11 cellular contexts compared by ENCODE assay signal in genomic region chr22:28989484-28989883, GRCh38.
DNase-seq lines count a peak whose midpoint lies in the region; ATAC-seq and TF ChIP-seq lines count a peak whose summit lies in the region.
"Had no signal": no experiment of that assay in that cellular context is flagged by ENCODE, and none has a peak within 500 bp of the region (broad histone marks: within the 10 kb centered on the region; RNA-seq: fewer than 3 reads in every experiment).

No MANE protein-coding gene starts in this region.

- peaks cover 64 to 71% of the 10 kb centered on the region in 2 experiments for H3K4me1 Mint-ChIP-seq in H9

- H3K4me1 ChIP-seq in H9 (ENCODE audit: insufficient read depth, low read length): peaks cover 21% of the 10 kb centered on the region
- H3K4me1 ChIP-seq in Panc1 (ENCODE audit: control insufficient read depth, insufficient read depth, low read length): no peaks in the 10 kb centered on the region

- H4K8ac ChIP-seq in H9 (replicated peaks; ENCODE audit: insufficient read length, low read depth, low read length): no peak overlapping the region

- peaks cover 5 to 9% of the 10 kb centered on the region in 2 experiments; a peak in 3 of 5 replicates for H3K9me3 Mint-ChIP-seq in H9

- H3K4me3 ChIP-seq in Panc1 (ENCODE audit: low read depth in 2 of 2, low read length in 2 of 2) (no peak overlapping the region), fibroblast of mammary gland (ENCODE audit: control insufficient read depth, low read depth, low read length) (no peak overlapping the region)

- H3K79me1 ChIP-seq in H9 (ENCODE audit: insufficient read depth, low read depth, low read length, poor library complexity, severe bottlenecking): peaks cover 6% of the 10 kb centered on the region

- CTCF ChIA-PET in Panc1 (lab: Charles Lee): no interaction called here

- H2AK5ac ChIP-seq in H9 (ENCODE audit: insufficient read length, low read length): no peak overlapping the region

- no peaks in the 10 kb centered on the region for H3K36me3 ChIP-seq in Panc1 (ENCODE audit: control insufficient read depth, insufficient read depth, low read length)

- no peak overlapping the region for H3K18ac ChIP-seq in H9 (ENCODE audit: insufficient read length, low read depth, low read length)

- H2BK5ac ChIP-seq in H9 (ENCODE audit: insufficient read length, low read length): no peak overlapping the region

- H3K14ac ChIP-seq in H9 (ENCODE audit: insufficient read depth, low read length): no peak overlapping the region; the same call in 1 of the 2 replicates

- H4K20me1 ChIP-seq in H9 (ENCODE audit: control insufficient read depth, insufficient read depth, insufficient read length): no peaks in the 10 kb centered on the region

- H3K9me3 ChIP-seq in H9 (ENCODE audit: control insufficient read depth, low read depth, low read length): no peaks in the 10 kb centered on the region
- no peaks in the 10 kb centered on the region for H3K9me3 ChIP-seq in Panc1 (ENCODE audit: control insufficient read depth, insufficient read depth, low read depth, low read length)

- no peaks in the 10 kb centered on the region for H3K27me3 ChIP-seq in H9 (ENCODE audit: insufficient read depth, low read length)
- H3K27me3 ChIP-seq in Panc1 (ENCODE audit: control insufficient read depth, insufficient read depth, low read length): no peaks in the 10 kb centered on the region

- no peaks in the 10 kb centered on the region for H3K23me2 ChIP-seq in H9 (ENCODE audit: insufficient read length, low read depth, low read length, poor library complexity, severe bottlenecking)

- peak overlapping the region; percentile 98 to 99 (median 98) for H3K27ac Mint-ChIP-seq in H9

- no peak overlapping the region for H3K23ac ChIP-seq in H9 (ENCODE audit: insufficient read length, low read depth, low read length)

- H2BK12ac ChIP-seq in H9 (ENCODE audit: insufficient read length, low read depth, low read length): no peak overlapping the region

- no peak for ATAC-seq in Panc1
- peak; percentile 39 for ATAC-seq in omental fat pad (ENCODE audit: low FRiP score)
- no peak for ATAC-seq in HG03139 (IDR thresholded peaks at IDR 0.05; ENCODE audit: unreplicated experiment)

- H4K91ac ChIP-seq in H9 (ENCODE audit: insufficient read length, low read depth, low read length): no peak overlapping the region

- no peak overlapping the region for H4K5ac ChIP-seq in H9 (ENCODE audit: insufficient read length, low read depth, low read length)

- BruUV-seq in Panc1 (replicated peaks; lab: Mats Ljungman, UMichigan): TSS peak; percentile 48

- H3K4ac ChIP-seq in H9 (ENCODE audit: low read depth, low read length): no peak overlapping the region

- peak overlapping the region; percentile 34 to 53; a peak in 4 of 5 replicates for H3K4me3 Mint-ChIP-seq in H9

- no peak overlapping the region for H2BK20ac ChIP-seq in H9 (ENCODE audit: low read depth, low read length, poor library complexity, severe bottlenecking)

- in situ Hi-C loops in Panc1 (cut with HindIII; ENCODE audit: low pct_unique_long_range_greater_than_20kb, low sequenced_read_pairs): no loop called here

- no peak overlapping the region for H2BK120ac ChIP-seq in H9 (ENCODE audit: low read depth, low read length, poor library complexity, severe bottlenecking)

- intact Hi-C loops in Panc1 (cut with micrococcal nuclease; ENCODE audit: unreplicated experiment): no loop called here

- no peak overlapping the region for H2AFZ ChIP-seq in H9 (ENCODE audit: low read length)

- H2BK15ac ChIP-seq in H9 (ENCODE audit: low read depth, low read length): no peak overlapping the region

- H3K27ac ChIP-seq in H9 (ENCODE audit: insufficient read length, low read depth, low read length) (peak overlapping the region; percentile 62), Panc1 (ENCODE audit: low read length) (no peak overlapping the region)

- POLR2A ChIA-PET in Panc1 (lab: Charles Lee): no interaction called here

- peaks cover 2% of the 10 kb centered on the region; the same call in 1 of the 2 replicates for H3K79me2 ChIP-seq in H9 (ENCODE audit: insufficient read depth, low read length)

- no CpG with 5 or more reads among the region's 7 CpGs for WGBS in H9 (ENCODE audit: extremely low coverage, insufficient read length, low lambda C conversion rate)

- H3K36me3 Mint-ChIP-seq in H9 (ENCODE audit: insufficient read depth in 1 of 3, low read depth in 3 of 3): peaks cover 31 to 58% (median 58%) of the 10 kb centered on the region in 3 experiments

- no peak for DNase-seq in H9
- no peak for DNase-seq in Panc1 (ENCODE audit: low read depth, low spot score)
- DNase-seq in fibroblast of mammary gland (ENCODE audit: low read depth): peak; percentile 28
- DNase-seq in omental fat pad (ENCODE audit: low spot score): no peak
- DNase-seq in stimulated activated CD4-positive, alpha-beta T cell treated with anti-CD3 and anti-CD28 coated beads, Interleukin-4, amount 100 ng/mL, for 24 hours: no peak
- DNase-seq in stimulated activated naive CD4-positive, alpha-beta T cell (lab: John Stamatoyannopoulos, UW): no peak
- DNase-seq: activated gamma-delta T cell treated with Interleukin-2 at 50 U/mL for 16 hours, NCI-H1694, SHP77, T-helper 2 cell had no signal

- no peak overlapping the region for H3T11ph ChIP-seq in H9 (ENCODE audit: low read length)

- peak overlapping the region; percentile 55 for H3K4me2 ChIP-seq in H9 (ENCODE audit: insufficient read depth, insufficient read length, low read length)

- no peaks in the 10 kb centered on the region for H3K27me3 Mint-ChIP-seq in H9 (ENCODE audit: low read depth)

- no peak overlapping the region for H3K9ac ChIP-seq in H9 (ENCODE audit: extremely low read depth, insufficient read length, low read length)

- TF ChIP-seq CTCF in H9 (conservative IDR thresholded peaks at IDR 0.05) (no peak), Panc1 (IDR thresholded peaks at IDR 0.05) (no peak), fibroblast of mammary gland (conservative IDR thresholded peaks at IDR 0.05; ENCODE audit: control insufficient read depth, insufficient read depth, low read depth, low read length) (no peak), omental fat pad (IDR thresholded peaks at IDR 0.05) (no peak)

- H3K56ac ChIP-seq in H9 (ENCODE audit: insufficient read length, low read depth, low read length): no peak overlapping the region
